In genomic region chr4:166012129-166013078, GRCh38 we compare ENCODE assay signal across 17 cellular contexts.
DNase-seq lines count a peak whose midpoint lies in the region; ATAC-seq and TF ChIP-seq lines count a peak whose summit lies in the region.
"Had no signal": no experiment of that assay in that cellular context is flagged by ENCODE, and none has a peak within 500 bp of the region (broad histone marks: within the 10 kb centered on the region; RNA-seq: fewer than 3 reads in every experiment).

No MANE protein-coding gene starts in this region.

- no TSS peak for BruUV-seq in A673 (replicated peaks; lab: Mats Ljungman, UMichigan)

- H3K36me3 ChIP-seq in A673 (ENCODE audit: insufficient read depth, low read length, poor library complexity, severe bottlenecking): no peaks in the 10 kb centered on the region

- peak; percentile 39 for DNase-seq in A673 (ENCODE audit: low spot score)
- DNase-seq in fibroblast of the aortic adventitia (ENCODE audit: low read depth): peak; percentile 7
- DNase-seq in NCI-H2171 treated with DMSO at 0.1 percent for 48 hours (lab: John Stamatoyannopoulos, UW): no peak
- DNase-seq in dedifferentiated amniotic fluid mesenchymal stem cell (ENCODE audit: extremely low spot score): no peak
- DNase-seq in erythroblast (lab: John Stamatoyannopoulos, UW): no peak
- DNase-seq: activated CD4-positive, alpha-beta T cell treated with anti-CD3 and anti-CD28 coated beads for 1 hour; activated effector memory CD4-positive, alpha-beta T cell treated with anti-CD3 and anti-CD28 coated beads, Interleukin-2, amount 50 U/mL, for 16 hours; CD4-positive, CD25-positive, alpha-beta regulatory T cell; DMS53; MV-4-11; NCI-H2029 treated with DMSO at 0.1 percent for 48 hours; NCI-H69; stimulated activated CD4-positive, alpha-beta T cell treated with anti-CD3 and anti-CD28 coated beads, Interleukin-1b, Interleukin-23, amount 100 ng/mL, for 48 hours had no signal

- intact Hi-C loops in A673 (cut with micrococcal nuclease; ENCODE audit: unreplicated experiment): no loop called here

- H3K4me1 ChIP-seq in A673 (ENCODE audit: insufficient read depth, low read length, poor library complexity, severe bottlenecking): no peaks in the 10 kb centered on the region

- H3K4me3 ChIP-seq in A673 (ENCODE audit: low read depth, low read length, poor library complexity, severe bottlenecking): no peak overlapping the region
- H3K4me3 ChIP-seq in fibroblast of the aortic adventitia (ENCODE audit: low read depth, low read length): no peak overlapping the region

- peaks cover 9% of the 10 kb centered on the region for H3K9me3 ChIP-seq in A673 (ENCODE audit: low read depth, low read length, poor library complexity, severe bottlenecking)

- H3K27ac ChIP-seq in A673 (ENCODE audit: low read depth, low read length, poor library complexity, severe bottlenecking): no peak overlapping the region

- peak; percentile 74 for ATAC-seq in HG03432 (IDR thresholded peaks at IDR 0.05; ENCODE audit: unreplicated experiment)
- peak; percentile 77 for ATAC-seq in SK-N-SH treated with all-trans-retinoic acid at 6 μM for 48 hours
- no peak for ATAC-seq in GM18519 (IDR thresholded peaks at IDR 0.05; ENCODE audit: low FRiP score, unreplicated experiment)
- ATAC-seq: sciatic nerve had no signal

- H3K27me3 ChIP-seq in A673 (replicated peaks; ENCODE audit: insufficient read depth, low read depth, low read length, poor library complexity): no peaks in the 10 kb centered on the region

- CTCF ChIA-PET in A673 (lab: Charles Lee): no interaction called here

- POLR2A ChIA-PET in A673 (lab: Charles Lee; ENCODE audit: low non-redundant PET): no interaction called here

- no peak for TF ChIP-seq POLR2A in erythroblast (IDR thresholded peaks at IDR 0.05; ENCODE audit: low read length)

- TF ChIP-seq CTCF in A673 (conservative IDR thresholded peaks at IDR 0.05; ENCODE audit: low read depth, low read length) (no peak), fibroblast of the aortic adventitia (IDR thresholded peaks at IDR 0.05; ENCODE audit: insufficient read depth, low read length) (no peak)

TF ChIP-seq in SK-N-SH treated with all-trans-retinoic acid at 6 μM for 48 hours, 23 proteins besides CTCF, POLR2A, EP300 and RAD21:
- TF ChIP-seq, protein P1, sequence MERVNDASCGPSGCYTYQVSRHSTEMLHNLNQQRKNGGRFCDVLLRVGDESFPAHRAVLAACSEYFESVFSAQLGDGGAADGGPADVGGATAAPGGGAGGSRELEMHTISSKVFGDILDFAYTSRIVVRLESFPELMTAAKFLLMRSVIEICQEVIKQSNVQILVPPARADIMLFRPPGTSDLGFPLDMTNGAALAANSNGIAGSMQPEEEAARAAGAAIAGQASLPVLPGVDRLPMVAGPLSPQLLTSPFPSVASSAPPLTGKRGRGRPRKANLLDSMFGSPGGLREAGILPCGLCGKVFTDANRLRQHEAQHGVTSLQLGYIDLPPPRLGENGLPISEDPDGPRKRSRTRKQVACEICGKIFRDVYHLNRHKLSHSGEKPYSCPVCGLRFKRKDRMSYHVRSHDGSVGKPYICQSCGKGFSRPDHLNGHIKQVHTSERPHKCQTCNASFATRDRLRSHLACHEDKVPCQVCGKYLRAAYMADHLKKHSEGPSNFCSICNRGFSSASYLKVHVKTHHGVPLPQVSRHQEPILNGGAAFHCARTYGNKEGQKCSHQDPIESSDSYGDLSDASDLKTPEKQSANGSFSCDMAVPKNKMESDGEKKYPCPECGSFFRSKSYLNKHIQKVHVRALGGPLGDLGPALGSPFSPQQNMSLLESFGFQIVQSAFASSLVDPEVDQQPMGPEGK (CRISPR knock-in tag; IDR thresholded peaks at IDR 0.05; ENCODE audit: borderline replicate concordance): peak; percentile 23; the same call in 1 of the 2 replicates
- no peak for TF ChIP-seq RARB (CRISPR knock-in tag; IDR thresholded peaks at IDR 0.05)
- TF ChIP-seq, protein P2, sequence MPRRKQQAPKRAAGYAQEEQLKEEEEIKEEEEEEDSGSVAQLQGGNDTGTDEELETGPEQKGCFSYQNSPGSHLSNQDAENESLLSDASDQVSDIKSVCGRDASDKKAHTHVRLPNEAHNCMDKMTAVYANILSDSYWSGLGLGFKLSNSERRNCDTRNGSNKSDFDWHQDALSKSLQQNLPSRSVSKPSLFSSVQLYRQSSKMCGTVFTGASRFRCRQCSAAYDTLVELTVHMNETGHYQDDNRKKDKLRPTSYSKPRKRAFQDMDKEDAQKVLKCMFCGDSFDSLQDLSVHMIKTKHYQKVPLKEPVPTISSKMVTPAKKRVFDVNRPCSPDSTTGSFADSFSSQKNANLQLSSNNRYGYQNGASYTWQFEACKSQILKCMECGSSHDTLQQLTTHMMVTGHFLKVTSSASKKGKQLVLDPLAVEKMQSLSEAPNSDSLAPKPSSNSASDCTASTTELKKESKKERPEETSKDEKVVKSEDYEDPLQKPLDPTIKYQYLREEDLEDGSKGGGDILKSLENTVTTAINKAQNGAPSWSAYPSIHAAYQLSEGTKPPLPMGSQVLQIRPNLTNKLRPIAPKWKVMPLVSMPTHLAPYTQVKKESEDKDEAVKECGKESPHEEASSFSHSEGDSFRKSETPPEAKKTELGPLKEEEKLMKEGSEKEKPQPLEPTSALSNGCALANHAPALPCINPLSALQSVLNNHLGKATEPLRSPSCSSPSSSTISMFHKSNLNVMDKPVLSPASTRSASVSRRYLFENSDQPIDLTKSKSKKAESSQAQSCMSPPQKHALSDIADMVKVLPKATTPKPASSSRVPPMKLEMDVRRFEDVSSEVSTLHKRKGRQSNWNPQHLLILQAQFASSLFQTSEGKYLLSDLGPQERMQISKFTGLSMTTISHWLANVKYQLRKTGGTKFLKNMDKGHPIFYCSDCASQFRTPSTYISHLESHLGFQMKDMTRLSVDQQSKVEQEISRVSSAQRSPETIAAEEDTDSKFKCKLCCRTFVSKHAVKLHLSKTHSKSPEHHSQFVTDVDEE (CRISPR knock-in tag; IDR thresholded peaks at IDR 0.05): no peak
- no peak for TF ChIP-seq CREB5 (CRISPR knock-in tag; IDR thresholded peaks at IDR 0.05; ENCODE audit: low read depth)
- no peak for TF ChIP-seq ZNF565 (CRISPR knock-in tag; conservative IDR thresholded peaks at IDR 0.05; ENCODE audit: low read depth)
- peak; percentile 14; the same call in 1 of the 2 replicates for TF ChIP-seq TOX (CRISPR knock-in tag; IDR thresholded peaks at IDR 0.05; ENCODE audit: borderline replicate concordance)
- no peak for TF ChIP-seq SNAI2 (CRISPR knock-in tag; IDR thresholded peaks at IDR 0.05)

Comparison
In these comparisons a context has a peak if more than half of its experiments do, and no peak if none do; other contexts are left out.
1. DNase-seq: peak in A673 (single experiment) and fibroblast of the aortic adventitia (single experiment); none in NCI-H2171 treated with DMSO at 0.1 percent for 48 hours (single experiment), dedifferentiated amniotic fluid mesenchymal stem cell (single experiment) and erythroblast (0 of 2).